22 cellular contexts compared by ENCODE assay signal in the genomic region with DNA sequence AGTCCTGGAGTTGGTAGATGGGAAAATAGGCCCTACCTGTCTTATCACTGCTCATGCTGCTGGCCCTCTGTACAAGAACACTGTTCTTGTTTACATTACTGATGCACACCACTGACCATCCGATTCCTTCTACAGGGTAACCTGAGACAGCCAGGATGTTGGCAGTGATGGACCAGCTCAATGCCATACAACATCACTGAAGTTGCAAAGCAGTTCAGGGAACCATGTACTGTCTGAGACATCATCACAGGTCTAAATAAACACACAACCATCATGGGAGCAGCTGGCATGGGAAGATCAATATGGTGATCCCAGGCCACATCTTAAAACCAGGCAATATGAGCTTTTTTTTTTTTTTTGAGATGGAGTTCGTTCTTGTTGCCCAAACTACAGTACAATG. TPM values are rescaled to one million over a fixed set of nuclear protein-coding genes. Genes with fewer than 3 reads are reported as not detected.
DNase-seq lines count a peak whose midpoint lies in the region; ATAC-seq, FAIRE-seq and TF ChIP-seq lines count a peak whose summit lies in the region.
"Had no signal": no experiment of that assay in that cellular context is flagged by ENCODE, and none has a peak within 500 bp of the region (broad histone marks: within the 10 kb centered on the region; RNA-seq: fewer than 3 reads in every experiment).

No MANE protein-coding gene starts in this region.

- H3K36me3 ChIP-seq in K562 (ENCODE audit: control insufficient read depth, insufficient read depth, low read length) (peaks cover 95% of the 10 kb centered on the region), esophagus squamous epithelium (peaks cover 0 to 94% (median 1%) of the 10 kb centered on the region in 3 donors)

- peaks cover 56% of the 10 kb centered on the region for H3K36me3 Mint-ChIP-seq in osteocyte (ENCODE audit: unreplicated experiment)

- H2AFZ ChIP-seq in K562 (ENCODE audit: low read depth, low read length) = no peak overlapping the region

- TF ChIP-seq CTCF in K562 (IDR thresholded peaks at IDR 0.05 in 2 of 3, conservative IDR thresholded peaks at IDR 0.05 in 1 of 3; ENCODE audit: insufficient read depth in 2 of 3, low read depth in 1 of 3, low read length in 3 of 3) = no peak
- TF ChIP-seq CTCF in osteocyte (IDR thresholded peaks at IDR 0.05) = no peak
- no peak for TF ChIP-seq CTCF in esophagus squamous epithelium (IDR thresholded peaks at IDR 0.05)

- no peak for TF ChIP-seq EP300 in K562 (IDR thresholded peaks at IDR 0.05; ENCODE audit: low read length)

- no peak overlapping the region for H3K27ac ChIP-seq in K562 (ENCODE audit: extremely low read depth, low read depth, low read length)
- H3K27ac ChIP-seq in esophagus squamous epithelium = no peak overlapping the region
- H3K27ac ChIP-seq: SK-N-MC had no signal

- H3K4me3 Mint-ChIP-seq in osteocyte (ENCODE audit: unreplicated experiment) = no peak overlapping the region

- no peaks in the 10 kb centered on the region for H3K4me1 ChIP-seq in K562 (replicated peaks in 1 of 2; ENCODE audit: control insufficient read depth in 2 of 2, insufficient read depth in 2 of 2, low read length in 2 of 2)
- no peaks in the 10 kb centered on the region for H3K4me1 ChIP-seq in esophagus squamous epithelium

- peak; percentile 17 for ATAC-seq in K562
- ATAC-seq: GM12878 had no signal

- TF ChIP-seq POLR2A in K562 (conservative IDR thresholded peaks at IDR 0.05) (peak; percentile 46; the same call in 1 of the 2 replicates), esophagus squamous epithelium (IDR thresholded peaks at IDR 0.05) (no peak)

- H4K20me1 ChIP-seq in K562 (replicated peaks; ENCODE audit: control insufficient read depth, insufficient read depth, low read length) = no peaks in the 10 kb centered on the region

- no peak for TF ChIP-seq RAD21 in K562 (CRISPR knock-in tag; conservative IDR thresholded peaks at IDR 0.05 in 1 of 2, IDR thresholded peaks at IDR 0.05 in 1 of 2)

- WGBS in K562 (ENCODE audit: insufficient coverage, low coverage, missing lambda C conversion rate) = 100% methylated on average over 1 of the region's 2 CpGs
- 92 to 94% methylated on average over 2 of the region's 2 CpGs for WGBS in esophagus squamous epithelium, 2 donors

- no peaks in the 10 kb centered on the region for H3K9me3 Mint-ChIP-seq in osteocyte (ENCODE audit: unreplicated experiment)

- H3K27me3 Mint-ChIP-seq in osteocyte (ENCODE audit: unreplicated experiment) = no peaks in the 10 kb centered on the region

- H3K4me1 Mint-ChIP-seq in osteocyte (ENCODE audit: unreplicated experiment) = no peaks in the 10 kb centered on the region

- no peak overlapping the region for H3K4me3 ChIP-seq in K562
- no peak overlapping the region for H3K4me3 ChIP-seq in esophagus squamous epithelium
- H3K4me3 ChIP-seq: GM12878, SK-N-MC had no signal

- in situ Hi-C loops in Caki2 (cut with HindIII; ENCODE audit: low pct_unique_long_range_greater_than_20kb, low sequenced_read_pairs) = no loop called here
- in situ Hi-C loops in K562 (cut with MboI) = no loop called here

- no peak overlapping the region for H3K9ac ChIP-seq in K562 (ENCODE audit: insufficient read depth in 1 of 2, low read depth in 2 of 2, low read length in 2 of 2)

- no peaks in the 10 kb centered on the region for H3K9me1 ChIP-seq in K562 (ENCODE audit: control insufficient read depth, insufficient read depth, low read length)

- FAIRE-seq in K562 (lab: Jason Lieb, UNC) = no peak
- FAIRE-seq: G401.6, GM12878, H1, RCC 7860 had no signal

- H3K27ac Mint-ChIP-seq in osteocyte (ENCODE audit: unreplicated experiment) = peak overlapping the region; percentile 23

- CTCF ChIA-PET in K562 (lab: Yijun Ruan, JAX; ENCODE audit: low intra/inter-chr PET ratio) = no interaction called here

- BruUV-seq in K562 (replicated peaks; lab: Mats Ljungman, UMichigan) = no TSS peak

- DNase-seq in NCI-H2029 (lab: John Stamatoyannopoulos, UW) = peak; percentile 1
- DNase-seq in NCI-H2029 treated with DMSO at 0.1 percent for 48 hours (lab: John Stamatoyannopoulos, UW) = no peak
- peak; percentile 22 for DNase-seq in Caki2 (ENCODE audit: low read depth)
- no peak for DNase-seq in K562 (ENCODE audit: extremely low read depth in 1 of 4, low spot score in 3 of 4)
- no peak for DNase-seq in osteocyte (ENCODE audit: extremely low spot score, unreplicated experiment)
- DNase-seq in esophagus squamous epithelium (lab: John Stamatoyannopoulos, UW) = no peak
- DNase-seq in cortex of kidney (lab: John Stamatoyannopoulos, UW) = no peak
- DNase-seq: 8988T, Karpas-422, NCI-H1092, NCI-H1436, NCI-H187, NCI-H2107, NCI-H446 treated with DMSO at 0.1 percent for 48 hours, NCI-H526, SIG-M5, SW 1271 had no signal

- H3K4me2 ChIP-seq in K562 (ENCODE audit: insufficient read depth, low read length) = no peak overlapping the region

- intact Hi-C loops in K562 (cut with micrococcal nuclease) (no loop called here), esophagus squamous epithelium (cut with DNase I) (no loop called here)

- peaks cover 4% of the 10 kb centered on the region; the same call in 1 of the 3 replicates for H3K79me2 ChIP-seq in K562 (ENCODE audit: control insufficient read depth, insufficient read depth, low read length)

- POLR2A ChIA-PET in K562 (lab: Yijun Ruan, JAX) = interaction anchor here (0.8 to 2.1 kb wide), 11 partner anchors 9 to 436 kb away, joined by 3 to 13 read pairs (median 4); no protein-coding TSS in a partner anchor

- H3K27me3 ChIP-seq in K562 (ENCODE audit: control insufficient read depth in 2 of 2, insufficient read depth in 2 of 2, low read length in 2 of 2) = no peaks in the 10 kb centered on the region
- no peaks in the 10 kb centered on the region for H3K27me3 ChIP-seq in esophagus squamous epithelium

- H3K9me3 ChIP-seq in K562 (replicated peaks; ENCODE audit: control insufficient read depth, insufficient read depth, low read depth, low read length) (no peaks in the 10 kb centered on the region), esophagus squamous epithelium (no peaks in the 10 kb centered on the region)

TF ChIP-seq in K562, 482 proteins besides CTCF, POLR2A, EP300 and RAD21:
- TF ChIP-seq CBX1 (IDR thresholded peaks at IDR 0.05; ENCODE audit: low read depth) (no peak), TBL1XR1 (IDR thresholded peaks at IDR 0.05; ENCODE audit: low read length in 2 of 2) (no peak), POLR2AphosphoS5 (IDR thresholded peaks at IDR 0.05; ENCODE audit: control insufficient read depth, insufficient read depth, low read depth, low read length) (no peak), POLR2G (IDR thresholded peaks at IDR 0.05; ENCODE audit: low read depth, low read length) (0 out of 2 replicates have a peak, but pooled peaks have one; percentile 34), POLR2AphosphoS2 (IDR thresholded peaks at IDR 0.05; ENCODE audit: low read length) (peak; percentile 62; the same call in 1 of the 2 replicates), MTA2 (IDR thresholded peaks at IDR 0.05; ENCODE audit: low read depth) (no peak), SUPT5H (IDR thresholded peaks at IDR 0.05) (no peak)

RNA-seq across cellular contexts. Expression of a gene that starts 59.0 kb away (rescaled TPM):
- total RNA-seq in Caki2 (2014; rRNA removed; shearing (Covaris generic); ENCODE audit: low replicate concordance) = 112 and 127 TPM in 2 replicates
- 589 and 1,257 TPM in 2 replicates for total RNA-seq in K562 (2011; cell fraction: chromatin; rRNA removed; ENCODE audit: low replicate concordance)
- total RNA-seq in K562 (2011; cell fraction: nucleolus; rRNA removed) = 269 and 325 TPM in 2 replicates
- total RNA-seq in K562 (2011; cell fraction: nucleoplasm; rRNA removed) = 485 and 488 TPM in 2 replicates
- total RNA-seq in K562 (2014; rRNA removed) (240 and 256 TPM in 2 replicates), K562 (2014; rRNA removed; fragmentation: Illumina TruSeq; extraction: Trizol) (371 and 390 TPM in 2 replicates), K562 (2015; rRNA removed; fragmentation: Illumina TruSeq; extraction: Trizol) (254 and 275 TPM in 2 replicates), K562 (2021) (216 and 234 TPM in 2 replicates), osteocyte (212 and 231 TPM in 2 replicates), esophagus squamous epithelium (100 to 1,000 TPM in 2 of 4 donors, 10 to 100 TPM in 2; 56.8 to 136 (median 91.2) TPM)
- polyA plus RNA-seq in K562 (2011; rRNA removed) (124 and 133 TPM in 2 replicates), K562 (2014; fragmentation: Illumina TruSeq; extraction: Trizol) (228 and 249 TPM in 2 replicates), K562 (2014; fragmentation: Nextera tagmentation; extraction: Ambion mirVana) (100 to 1,000 TPM; 119 to 224 TPM), K562 (2014; rRNA removed) (147 and 158 TPM in 2 replicates)
- polyA plus RNA-seq in K562 (2011; cell fraction: cytosol; rRNA removed) = 58.9 and 89.2 TPM in 2 replicates
- 252 and 325 TPM in 2 replicates for polyA plus RNA-seq in K562 (2011; cell fraction: nucleus; rRNA removed)
- polyA plus RNA-seq in K562 (2012) = 128 and 282 TPM in 2 replicates
- 380 and 416 TPM in 2 replicates for polyA minus RNA-seq in K562 (2011; rRNA and poly(A)+ RNA removed)
- polyA minus RNA-seq in K562 (2011; cell fraction: cytosol; rRNA and poly(A)+ RNA removed) = 143 and 185 TPM in 2 replicates
- polyA minus RNA-seq in K562 (2011; cell fraction: nucleus; rRNA and poly(A)+ RNA removed) = 154 and 311 TPM in 2 replicates

Comparison
In these comparisons a context has a peak if more than half of its experiments do, and no peak if none do; other contexts are left out.
1. DNase-seq: peak in NCI-H2029 (single experiment) and Caki2 (single experiment); none in NCI-H2029 treated with DMSO at 0.1 percent for 48 hours (single experiment), K562 (0 of 4), osteocyte (single experiment), esophagus squamous epithelium (single experiment) and cortex of kidney (single experiment).